Comparison of ENCODE assay signal across 1 cellular context in genomic region chr5:176837707-176838115, GRCh38.
TF ChIP-seq lines count a peak whose summit lies in the region.

No MANE protein-coding gene starts in this region.

TF ChIP-seq in HEK293, 187 proteins besides CTCF, POLR2A, EP300 and RAD21 (continued from another document and continues in another):
- no peak for TF ChIP-seq ZNF518A (tag by site-specific recombination; conservative IDR thresholded peaks at IDR 0.05; ENCODE audit: low read depth)
- TF ChIP-seq ZNF174 (tag by site-specific recombination; IDR thresholded peaks at IDR 0.05) = no peak
- TF ChIP-seq PRDM1 (tag by site-specific recombination; IDR thresholded peaks at IDR 0.05) = no peak
- TF ChIP-seq HOXD13 (CRISPR knock-in tag; IDR thresholded peaks at IDR 0.05; ENCODE audit: borderline replicate concordance) = peak; percentile 98
- TF ChIP-seq ZNF514 (tag by site-specific recombination; IDR thresholded peaks at IDR 0.05) = no peak
- no peak for TF ChIP-seq SALL2 (tag by site-specific recombination; IDR thresholded peaks at IDR 0.05; ENCODE audit: borderline replicate concordance)
- peak; percentile 100 for TF ChIP-seq PBX3 (CRISPR knock-in tag; IDR thresholded peaks at IDR 0.05)
- no peak for TF ChIP-seq ZNF558 (tag by site-specific recombination; IDR thresholded peaks at IDR 0.05)
- TF ChIP-seq, protein P1, sequence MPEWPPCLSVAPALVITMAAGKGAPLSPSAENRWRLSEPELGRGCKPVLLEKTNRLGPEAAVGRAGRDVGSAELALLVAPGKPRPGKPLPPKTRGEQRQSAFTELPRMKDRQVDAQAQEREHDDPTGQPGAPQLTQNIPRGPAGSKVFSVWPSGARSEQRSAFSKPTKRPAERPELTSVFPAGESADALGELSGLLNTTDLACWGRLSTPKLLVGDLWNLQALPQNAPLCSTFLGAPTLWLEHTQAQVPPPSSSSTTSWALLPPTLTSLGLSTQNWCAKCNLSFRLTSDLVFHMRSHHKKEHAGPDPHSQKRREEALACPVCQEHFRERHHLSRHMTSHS (tag by site-specific recombination; IDR thresholded peaks at IDR 0.05) = no peak
- 0 out of 2 replicates have a peak, but pooled peaks have one; percentile 39 for TF ChIP-seq YY1 (tag by site-specific recombination; IDR thresholded peaks at IDR 0.05)
- no peak for TF ChIP-seq ZNF114 (tag by site-specific recombination; IDR thresholded peaks at IDR 0.05)
- no peak for TF ChIP-seq GLIS2 (tag by site-specific recombination; IDR thresholded peaks at IDR 0.05)
- TF ChIP-seq BCL11B (tag by site-specific recombination; IDR thresholded peaks at IDR 0.05; ENCODE audit: low read depth) = no peak
- no peak for TF ChIP-seq ZNF580 (tag by site-specific recombination; IDR thresholded peaks at IDR 0.05)
- TF ChIP-seq, protein P2, sequence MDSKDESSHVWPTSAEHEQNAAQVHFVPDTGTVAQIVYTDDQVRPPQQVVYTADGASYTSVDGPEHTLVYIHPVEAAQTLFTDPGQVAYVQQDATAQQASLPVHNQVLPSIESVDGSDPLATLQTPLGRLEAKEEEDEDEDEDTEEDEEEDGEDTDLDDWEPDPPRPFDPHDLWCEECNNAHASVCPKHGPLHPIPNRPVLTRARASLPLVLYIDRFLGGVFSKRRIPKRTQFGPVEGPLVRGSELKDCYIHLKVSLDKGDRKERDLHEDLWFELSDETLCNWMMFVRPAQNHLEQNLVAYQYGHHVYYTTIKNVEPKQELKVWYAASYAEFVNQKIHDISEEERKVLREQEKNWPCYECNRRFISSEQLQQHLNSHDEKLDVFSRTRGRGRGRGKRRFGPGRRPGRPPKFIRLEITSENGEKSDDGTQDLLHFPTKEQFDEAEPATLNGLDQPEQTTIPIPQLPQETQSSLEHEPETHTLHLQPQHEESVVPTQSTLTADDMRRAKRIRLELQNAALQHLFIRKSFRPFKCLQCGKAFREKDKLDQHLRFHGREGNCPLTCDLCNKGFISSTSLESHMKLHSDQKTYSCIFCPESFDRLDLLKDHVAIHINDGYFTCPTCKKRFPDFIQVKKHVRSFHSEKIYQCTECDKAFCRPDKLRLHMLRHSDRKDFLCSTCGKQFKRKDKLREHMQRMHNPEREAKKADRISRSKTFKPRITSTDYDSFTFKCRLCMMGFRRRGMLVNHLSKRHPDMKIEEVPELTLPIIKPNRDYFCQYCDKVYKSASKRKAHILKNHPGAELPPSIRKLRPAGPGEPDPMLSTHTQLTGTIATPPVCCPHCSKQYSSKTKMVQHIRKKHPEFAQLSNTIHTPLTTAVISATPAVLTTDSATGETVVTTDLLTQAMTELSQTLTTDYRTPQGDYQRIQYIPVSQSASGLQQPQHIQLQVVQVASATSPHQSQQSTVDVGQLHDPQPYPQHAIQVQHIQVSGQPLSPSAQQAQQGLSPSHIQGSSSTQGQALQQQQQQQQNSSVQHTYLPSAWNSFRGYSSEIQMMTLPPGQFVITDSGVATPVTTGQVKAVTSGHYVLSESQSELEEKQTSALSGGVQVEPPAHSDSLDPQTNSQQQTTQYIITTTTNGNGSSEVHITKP (tag by site-specific recombination; IDR thresholded peaks at IDR 0.05) = no peak
- TF ChIP-seq ZNF10 (tag by site-specific recombination; IDR thresholded peaks at IDR 0.05) = no peak
- TF ChIP-seq SETDB1 (IDR thresholded peaks at IDR 0.05; ENCODE audit: insufficient read length, low read length) = no peak
- TF ChIP-seq ZNF169 (tag by site-specific recombination; IDR thresholded peaks at IDR 0.05) = no peak
- no peak for TF ChIP-seq GLI2 (tag by site-specific recombination; IDR thresholded peaks at IDR 0.05; ENCODE audit: borderline replicate concordance, low read depth)
- no peak for TF ChIP-seq ZNF549 (tag by site-specific recombination; IDR thresholded peaks at IDR 0.05)
- TF ChIP-seq ZSCAN16 (tag by site-specific recombination; IDR thresholded peaks at IDR 0.05) = no peak
- no peak for TF ChIP-seq ZNF239 (tag by site-specific recombination; IDR thresholded peaks at IDR 0.05)
- 0 out of 2 replicates have a peak, but pooled peaks have one; percentile 5 for TF ChIP-seq ZNF677 (tag by site-specific recombination; IDR thresholded peaks at IDR 0.05)
- TF ChIP-seq INSM2 (tag by site-specific recombination; IDR thresholded peaks at IDR 0.05) = no peak
- TF ChIP-seq ZNF335 (tag by site-specific recombination; conservative IDR thresholded peaks at IDR 0.05) = no peak
- no peak for TF ChIP-seq ZNF548 (tag by site-specific recombination; IDR thresholded peaks at IDR 0.05)
- peak; percentile 37; the same call in 1 of the 2 replicates for TF ChIP-seq ZNF629 (tag by site-specific recombination; IDR thresholded peaks at IDR 0.05)
- TF ChIP-seq ZNF501 (tag by site-specific recombination; IDR thresholded peaks at IDR 0.05) = no peak
- no peak for TF ChIP-seq ZNF274 (IDR thresholded peaks at IDR 0.05; ENCODE audit: low read length)
- TF ChIP-seq ZNF274 (tag by site-specific recombination; IDR thresholded peaks at IDR 0.05; ENCODE audit: borderline replicate concordance) = no peak
- TF ChIP-seq ZNF660 (tag by site-specific recombination; IDR thresholded peaks at IDR 0.05) = no peak
- no peak for TF ChIP-seq ZNF560 (tag by site-specific recombination; IDR thresholded peaks at IDR 0.05; ENCODE audit: borderline replicate concordance)
- TF ChIP-seq ZSCAN30 (tag by site-specific recombination; IDR thresholded peaks at IDR 0.05) = peak; percentile 90; the same call in 1 of the 2 replicates
- TF ChIP-seq ZNF792 (tag by site-specific recombination; IDR thresholded peaks at IDR 0.05) = no peak
- no peak for TF ChIP-seq KLF10 (tag by site-specific recombination; IDR thresholded peaks at IDR 0.05)
- no peak for TF ChIP-seq ZNF658 (tag by site-specific recombination; IDR thresholded peaks at IDR 0.05)
- no peak for TF ChIP-seq ZNF785 (tag by site-specific recombination; IDR thresholded peaks at IDR 0.05)
- no peak for TF ChIP-seq ZBTB8A (tag by site-specific recombination; IDR thresholded peaks at IDR 0.05)
- no peak for TF ChIP-seq ZNF202 (tag by site-specific recombination; IDR thresholded peaks at IDR 0.05; ENCODE audit: borderline replicate concordance)
- no peak for TF ChIP-seq ZNF138 (tag by site-specific recombination; IDR thresholded peaks at IDR 0.05; ENCODE audit: borderline replicate concordance)
- peak; percentile 72 for TF ChIP-seq ZBTB17 (tag by site-specific recombination; IDR thresholded peaks at IDR 0.05)
- peak; percentile 89; the same call in 1 of the 2 replicates for TF ChIP-seq ZNF391 (tag by site-specific recombination; IDR thresholded peaks at IDR 0.05; ENCODE audit: borderline replicate concordance, low read depth)
- TF ChIP-seq, protein P3, sequence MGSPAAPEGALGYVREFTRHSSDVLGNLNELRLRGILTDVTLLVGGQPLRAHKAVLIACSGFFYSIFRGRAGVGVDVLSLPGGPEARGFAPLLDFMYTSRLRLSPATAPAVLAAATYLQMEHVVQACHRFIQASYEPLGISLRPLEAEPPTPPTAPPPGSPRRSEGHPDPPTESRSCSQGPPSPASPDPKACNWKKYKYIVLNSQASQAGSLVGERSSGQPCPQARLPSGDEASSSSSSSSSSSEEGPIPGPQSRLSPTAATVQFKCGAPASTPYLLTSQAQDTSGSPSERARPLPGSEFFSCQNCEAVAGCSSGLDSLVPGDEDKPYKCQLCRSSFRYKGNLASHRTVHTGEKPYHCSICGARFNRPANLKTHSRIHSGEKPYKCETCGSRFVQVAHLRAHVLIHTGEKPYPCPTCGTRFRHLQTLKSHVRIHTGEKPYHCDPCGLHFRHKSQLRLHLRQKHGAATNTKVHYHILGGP (tag by site-specific recombination; IDR thresholded peaks at IDR 0.05) = no peak
- TF ChIP-seq, protein P4, sequence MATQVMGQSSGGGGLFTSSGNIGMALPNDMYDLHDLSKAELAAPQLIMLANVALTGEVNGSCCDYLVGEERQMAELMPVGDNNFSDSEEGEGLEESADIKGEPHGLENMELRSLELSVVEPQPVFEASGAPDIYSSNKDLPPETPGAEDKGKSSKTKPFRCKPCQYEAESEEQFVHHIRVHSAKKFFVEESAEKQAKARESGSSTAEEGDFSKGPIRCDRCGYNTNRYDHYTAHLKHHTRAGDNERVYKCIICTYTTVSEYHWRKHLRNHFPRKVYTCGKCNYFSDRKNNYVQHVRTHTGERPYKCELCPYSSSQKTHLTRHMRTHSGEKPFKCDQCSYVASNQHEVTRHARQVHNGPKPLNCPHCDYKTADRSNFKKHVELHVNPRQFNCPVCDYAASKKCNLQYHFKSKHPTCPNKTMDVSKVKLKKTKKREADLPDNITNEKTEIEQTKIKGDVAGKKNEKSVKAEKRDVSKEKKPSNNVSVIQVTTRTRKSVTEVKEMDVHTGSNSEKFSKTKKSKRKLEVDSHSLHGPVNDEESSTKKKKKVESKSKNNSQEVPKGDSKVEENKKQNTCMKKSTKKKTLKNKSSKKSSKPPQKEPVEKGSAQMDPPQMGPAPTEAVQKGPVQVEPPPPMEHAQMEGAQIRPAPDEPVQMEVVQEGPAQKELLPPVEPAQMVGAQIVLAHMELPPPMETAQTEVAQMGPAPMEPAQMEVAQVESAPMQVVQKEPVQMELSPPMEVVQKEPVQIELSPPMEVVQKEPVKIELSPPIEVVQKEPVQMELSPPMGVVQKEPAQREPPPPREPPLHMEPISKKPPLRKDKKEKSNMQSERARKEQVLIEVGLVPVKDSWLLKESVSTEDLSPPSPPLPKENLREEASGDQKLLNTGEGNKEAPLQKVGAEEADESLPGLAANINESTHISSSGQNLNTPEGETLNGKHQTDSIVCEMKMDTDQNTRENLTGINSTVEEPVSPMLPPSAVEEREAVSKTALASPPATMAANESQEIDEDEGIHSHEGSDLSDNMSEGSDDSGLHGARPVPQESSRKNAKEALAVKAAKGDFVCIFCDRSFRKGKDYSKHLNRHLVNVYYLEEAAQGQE (tag by site-specific recombination; IDR thresholded peaks at IDR 0.05) = peak; percentile 100
- TF ChIP-seq ZNF146 (tag by site-specific recombination; IDR thresholded peaks at IDR 0.05) = no peak
